Comparison of ENCODE assay signal across 35 cellular contexts in genomic region chr16:71761097-71761496, GRCh38.
"Had no signal": no experiment of that assay in that cellular context is flagged by ENCODE, and none has a peak within 500 bp of the region (broad histone marks: within the 10 kb centered on the region; RNA-seq: fewer than 3 reads in every experiment).

No MANE protein-coding gene starts in this region.

- FAIRE-seq: astrocyte, TTC549 had no signal

- H3K27ac ChIP-seq: adrenal gland, body of pancreas, brain microvascular endothelial cell, breast epithelium, VCaP had no signal

- H3K4me3 ChIP-seq: adrenal gland, body of pancreas, breast epithelium had no signal

- ATAC-seq: activated CD8-positive, alpha-beta T cell treated with anti-CD3 and anti-CD28 coated beads for 36 hours; activated naive CD4-positive, alpha-beta T cell treated with anti-CD3 and anti-CD28 coated beads, Interleukin-2, amount 50 U/mL, for 72 hours; activated T-cell treated with anti-CD3 and anti-CD28 coated beads, Interleukin-2, amount 50 U/mL, for 4 hours; activated T-cell treated with anti-CD3 and anti-CD28 coated beads, Interleukin-2, amount 50 U/mL, for 72 hours; activated T-helper 17 cell treated with anti-CD3 and anti-CD28 coated beads, Interleukin-2, amount 50 U/mL, for 72 hours; body of pancreas had no signal

- H3K4me3 Mint-ChIP-seq: activated B cell treated with CpG ODN at 0.5 μM for 24 hours; activated CD4-positive, alpha-beta memory T cell treated with anti-CD3 and anti-CD28 coated beads for 36 hours; activated CD4-positive, alpha-beta T cell treated with anti-CD3 and anti-CD28 coated beads, Interleukin-2, amount 10 ng/mL, durations not matched to agents 7 days and 5 days; activated CD8-positive, alpha-beta T cell treated with anti-CD3 and anti-CD28 coated beads for 36 hours; activated naive CD4-positive, alpha-beta T cell treated with anti-CD3 and anti-CD28 coated beads for 36 hours; activated naive CD8-positive, alpha-beta T cell treated with anti-CD3 and anti-CD28 coated beads for 36 hours; activated T-cell treated with anti-CD3 and anti-CD28 coated beads, Interleukin-2, amount 50 U/mL, for 4 hours; activated T-cell treated with anti-CD3 and anti-CD28 coated beads, Interleukin-2, amount 50 U/mL, for 72 hours; activated T-helper 1 cell treated with anti-CD3 and anti-CD28 coated beads, Interleukin-12 subunit alpha, Interleukin-12 subunit beta, Interleukin-2, Interleukin-4 antibody, amounts not matched to agents 30 ng/mL and 10 ng/mL and 1 ng/mL, durations not matched to agents 14 hours and 24 hours and 36 hours; activated T-helper 17 cell treated with anti-CD3 and anti-CD28 coated beads, Interleukin-2, amount 50 U/mL, for 72 hours; T-helper 1 cell treated with Interleukin-12 subunit alpha and Interleukin-12 subunit beta and Interleukin-4 antibody, amounts not matched to agents 30 μg/mL and 1 μg/mL, for 36 hours; T-helper 2 cell treated with Interferon-gamma antibody and Interleukin-4, amounts not matched to agents 5 μg/mL and 100 μg/mL, for 36 hours had no signal

- H3K27ac Mint-ChIP-seq: activated B cell treated with CpG ODN at 0.5 μM for 24 hours; activated CD4-positive, alpha-beta memory T cell treated with anti-CD3 and anti-CD28 coated beads for 36 hours; activated CD4-positive, alpha-beta T cell treated with anti-CD3 and anti-CD28 coated beads, Interleukin-2, amount 10 ng/mL, durations not matched to agents 7 days and 5 days; activated CD8-positive, alpha-beta T cell treated with anti-CD3 and anti-CD28 coated beads for 36 hours; activated naive CD4-positive, alpha-beta T cell treated with anti-CD3 and anti-CD28 coated beads for 36 hours; activated naive CD8-positive, alpha-beta T cell treated with anti-CD3 and anti-CD28 coated beads for 36 hours; activated T-cell treated with anti-CD3 and anti-CD28 coated beads, Interleukin-2, amount 50 U/mL, for 72 hours; activated T-helper 1 cell treated with anti-CD3 and anti-CD28 coated beads, Interleukin-12 subunit alpha, Interleukin-12 subunit beta, Interleukin-2, Interleukin-4 antibody, amounts not matched to agents 30 ng/mL and 10 ng/mL and 1 ng/mL, durations not matched to agents 14 hours and 24 hours and 36 hours; activated T-helper 17 cell treated with anti-CD3 and anti-CD28 coated beads, Interleukin-2, amount 50 U/mL, for 72 hours; T-helper 1 cell treated with Interleukin-12 subunit alpha and Interleukin-12 subunit beta and Interleukin-4 antibody, amounts not matched to agents 30 μg/mL and 1 μg/mL, for 36 hours; T-helper 2 cell treated with Interferon-gamma antibody and Interleukin-4, amounts not matched to agents 5 μg/mL and 100 μg/mL, for 36 hours had no signal

- H3K27me3 Mint-ChIP-seq: activated B cell treated with CpG ODN at 0.5 μM for 24 hours; activated CD4-positive, alpha-beta memory T cell treated with anti-CD3 and anti-CD28 coated beads for 36 hours; activated CD4-positive, alpha-beta T cell treated with anti-CD3 and anti-CD28 coated beads, Interleukin-2, amount 10 ng/mL, durations not matched to agents 7 days and 5 days; activated CD8-positive, alpha-beta T cell treated with anti-CD3 and anti-CD28 coated beads for 36 hours; activated naive CD8-positive, alpha-beta T cell treated with anti-CD3 and anti-CD28 coated beads for 36 hours; activated T-helper 17 cell treated with anti-CD3 and anti-CD28 coated beads, Interleukin-2, amount 50 U/mL, for 72 hours had no signal

- H3K9me3 ChIP-seq: adrenal gland, body of pancreas, breast epithelium had no signal

- H3K4me1 Mint-ChIP-seq: activated B cell treated with CpG ODN at 0.5 μM for 24 hours; activated CD4-positive, alpha-beta T cell treated with anti-CD3 and anti-CD28 coated beads, Interleukin-2, amount 10 ng/mL, durations not matched to agents 7 days and 5 days; activated naive CD8-positive, alpha-beta T cell treated with anti-CD3 and anti-CD28 coated beads for 36 hours had no signal

- H3K9me3 Mint-ChIP-seq: activated B cell treated with CpG ODN at 0.5 μM for 24 hours; activated CD4-positive, alpha-beta memory T cell treated with anti-CD3 and anti-CD28 coated beads for 36 hours; activated CD4-positive, alpha-beta T cell treated with anti-CD3 and anti-CD28 coated beads, Interleukin-2, amount 10 ng/mL, durations not matched to agents 7 days and 5 days; activated CD8-positive, alpha-beta T cell treated with anti-CD3 and anti-CD28 coated beads for 36 hours; activated naive CD4-positive, alpha-beta T cell treated with anti-CD3 and anti-CD28 coated beads for 36 hours; activated naive CD4-positive, alpha-beta T cell treated with anti-CD3 and anti-CD28 coated beads, Interleukin-2, amount 50 U/mL, for 72 hours; activated naive CD8-positive, alpha-beta T cell treated with anti-CD3 and anti-CD28 coated beads for 36 hours; activated T-cell treated with anti-CD3 and anti-CD28 coated beads, Interleukin-2, amount 50 U/mL, for 4 hours; activated T-cell treated with anti-CD3 and anti-CD28 coated beads, Interleukin-2, amount 50 U/mL, for 72 hours; activated T-helper 1 cell treated with anti-CD3 and anti-CD28 coated beads, Interleukin-12 subunit alpha, Interleukin-12 subunit beta, Interleukin-2, Interleukin-4 antibody, amounts not matched to agents 30 ng/mL and 10 ng/mL and 1 ng/mL, durations not matched to agents 14 hours and 24 hours and 36 hours; activated T-helper 17 cell treated with anti-CD3 and anti-CD28 coated beads, Interleukin-2, amount 50 U/mL, for 72 hours; T-helper 1 cell treated with Interleukin-12 subunit alpha and Interleukin-12 subunit beta and Interleukin-4 antibody, amounts not matched to agents 30 μg/mL and 1 μg/mL, for 36 hours; T-helper 2 cell treated with Interferon-gamma antibody and Interleukin-4, amounts not matched to agents 5 μg/mL and 100 μg/mL, for 36 hours had no signal

- H3K27me3 ChIP-seq: adrenal gland, body of pancreas, brain microvascular endothelial cell, breast epithelium had no signal

- H3K4me1 ChIP-seq: breast epithelium had no signal

- DNase-seq: activated B cell treated with CpG ODN at 0.5 μM for 24 hours; activated CD4-positive, alpha-beta memory T cell treated with anti-CD3 and anti-CD28 coated beads for 36 hours; activated CD4-positive, alpha-beta T cell treated with anti-CD3 and anti-CD28 coated beads for 4 hours; activated CD4-positive, alpha-beta T cell treated with anti-CD3 and anti-CD28 coated beads, Interleukin-2, amount 10 ng/mL, durations not matched to agents 7 days and 5 days; activated CD4-positive, alpha-beta T cell treated with anti-CD3 and anti-CD28 coated beads, Interleukin-2, amount 50 U/mL, for 4 hours; activated CD4-positive, CD25-positive, alpha-beta regulatory T cell treated with anti-CD3 and anti-CD28 coated beads, Interleukin-2, amount 50 U/mL, for 72 hours; activated CD8-positive, alpha-beta memory T cell treated with anti-CD3 and anti-CD28 coated beads, Interleukin-2, amount 50 U/mL, for 4 hours; activated CD8-positive, alpha-beta T cell treated with anti-CD3 and anti-CD28 coated beads for 36 hours; activated effector memory CD4-positive, alpha-beta T cell treated with anti-CD3 and anti-CD28 coated beads, Interleukin-2, amount 50 U/mL, for 16 hours; activated gamma-delta T cell treated with Interleukin-2 at 50 U/mL for 16 hours; activated naive CD4-positive, alpha-beta T cell; activated naive CD4-positive, alpha-beta T cell treated with anti-CD3 and anti-CD28 coated beads for 36 hours; activated naive CD4-positive, alpha-beta T cell treated with anti-CD3 and anti-CD28 coated beads, Interleukin-2, amount 50 U/mL, for 16 hours; activated naive CD8-positive, alpha-beta T cell treated with anti-CD3 and anti-CD28 coated beads for 36 hours; activated T-cell treated with anti-CD3 and anti-CD28 coated beads for 4 hours; activated T-cell treated with anti-CD3 and anti-CD28 coated beads, Interleukin-2, amount 50 U/mL, for 1 hour; activated T-cell treated with anti-CD3 and anti-CD28 coated beads, Interleukin-2, amount 50 U/mL, for 4 hours; activated T-cell treated with anti-CD3 and anti-CD28 coated beads, Interleukin-2, amount 50 U/mL, for 72 hours; adrenal gland; amniotic stem cell; aorta; body of pancreas; brain microvascular endothelial cell; central memory CD4-positive, alpha-beta T cell; T-helper 2 cell; T-helper 9 cell had no signal
